ENCODE assay signal across 21 cellular contexts in genomic region chr4:27121830-27122229, GRCh38.
"Had no signal": no experiment of that assay in that cellular context is flagged by ENCODE, and none has a peak within 500 bp of the region (broad histone marks: within the 10 kb centered on the region; RNA-seq: fewer than 3 reads in every experiment).

No MANE protein-coding gene starts in this region.

- ATAC-seq: effector memory CD8-positive, alpha-beta T cell; left ventricle myocardium superior; lower lobe of right lung; mucosa of descending colon; natural killer cell treated with Interleukin-12 subunit alpha and Interleukin-12 subunit beta and Interleukin-15 and Interleukin-18, amount 100 ng/mL, for 72 hours; stimulated activated effector memory CD8-positive, alpha-beta T cell treated with anti-CD3 and anti-CD28 coated beads, Interleukin-12 subunit alpha, Interleukin-12 subunit beta, amount 100 ng/mL, for 72 hours had no signal

- H3K27me3 ChIP-seq: right atrium auricular region, sigmoid colon, stomach, testis, tibial artery had no signal

- H3K4me1 ChIP-seq: lower lobe of right lung, prostate gland, right atrium auricular region, sigmoid colon, stomach, testis, tibial artery had no signal

- H3K9me3 ChIP-seq: lower lobe of right lung, mucosa of descending colon, prostate gland, right atrium auricular region, sigmoid colon, stomach, testis, tibial artery had no signal

- H3K27ac ChIP-seq: lower lobe of right lung, prostate gland, right atrium auricular region, sigmoid colon, stomach, testis, tibial artery had no signal

- H3K36me3 ChIP-seq: lower lobe of right lung, prostate gland, right atrium auricular region, sigmoid colon, stomach, tibial artery had no signal

- H3K27ac Mint-ChIP-seq: effector memory CD8-positive, alpha-beta T cell; mesothelial cell of epicardium; naive B cell; natural killer cell treated with Interleukin-12 subunit alpha and Interleukin-12 subunit beta and Interleukin-15 and Interleukin-18, amount 100 ng/mL, for 72 hours; stimulated activated effector memory CD8-positive, alpha-beta T cell treated with anti-CD3 and anti-CD28 coated beads, Interleukin-12 subunit alpha, Interleukin-12 subunit beta, amount 100 ng/mL, for 72 hours; type B pancreatic cell had no signal

- H3K4me3 Mint-ChIP-seq: effector memory CD8-positive, alpha-beta T cell; mesothelial cell of epicardium; naive B cell; natural killer cell treated with Interleukin-12 subunit alpha and Interleukin-12 subunit beta and Interleukin-15 and Interleukin-18, amount 100 ng/mL, for 72 hours; neural crest cell; stimulated activated effector memory CD8-positive, alpha-beta T cell treated with anti-CD3 and anti-CD28 coated beads, Interleukin-12 subunit alpha, Interleukin-12 subunit beta, amount 100 ng/mL, for 72 hours; type B pancreatic cell had no signal

- H3K4me1 Mint-ChIP-seq: mesothelial cell of epicardium; naive B cell; stimulated activated effector memory CD8-positive, alpha-beta T cell treated with anti-CD3 and anti-CD28 coated beads, Interleukin-12 subunit alpha, Interleukin-12 subunit beta, amount 100 ng/mL, for 72 hours had no signal

- H3K36me3 Mint-ChIP-seq: mesothelial cell of epicardium; naive B cell; natural killer cell treated with Interleukin-12 subunit alpha and Interleukin-12 subunit beta and Interleukin-15 and Interleukin-18, amount 100 ng/mL, for 72 hours; stimulated activated effector memory CD8-positive, alpha-beta T cell treated with anti-CD3 and anti-CD28 coated beads, Interleukin-12 subunit alpha, Interleukin-12 subunit beta, amount 100 ng/mL, for 72 hours; type B pancreatic cell had no signal

- H3K4me3 ChIP-seq: lower lobe of right lung, mucosa of descending colon, prostate gland, right atrium auricular region, sigmoid colon, stomach, testis, tibial artery had no signal

- DNase-seq: cortex of kidney; effector memory CD8-positive, alpha-beta T cell; left ventricle myocardium superior; lower lobe of right lung; mucosa of descending colon; naive B cell; nucleus accumbens; sigmoid colon; stimulated activated CD4-positive, alpha-beta T cell treated with anti-CD3 and anti-CD28 coated beads, Interleukin-2, amount 100 ng/mL, for 24 hours; stimulated activated CD4-positive, alpha-beta T cell treated with anti-CD3 and anti-CD28 coated beads, Interleukin-4, amount 100 ng/mL, for 24 hours; stimulated activated naive CD4-positive, alpha-beta T cell treated with Interleukin-2 at 50 U/mL for 16 hours; stomach; testis had no signal

- H3K9me3 Mint-ChIP-seq: effector memory CD8-positive, alpha-beta T cell; mesothelial cell of epicardium; natural killer cell treated with Interleukin-12 subunit alpha and Interleukin-12 subunit beta and Interleukin-15 and Interleukin-18, amount 100 ng/mL, for 72 hours; stimulated activated effector memory CD8-positive, alpha-beta T cell treated with anti-CD3 and anti-CD28 coated beads, Interleukin-12 subunit alpha, Interleukin-12 subunit beta, amount 100 ng/mL, for 72 hours; type B pancreatic cell had no signal
